In genomic region chr7:122553761-122554160, GRCh38 we compare ENCODE assay signal across 32 cellular contexts.
"Had no signal": no experiment of that assay in that cellular context is flagged by ENCODE, and none has a peak within 500 bp of the region (broad histone marks: within the 10 kb centered on the region; RNA-seq: fewer than 3 reads in every experiment).

No MANE protein-coding gene starts in this region.

- ATAC-seq: activated naive CD4-positive, alpha-beta T cell treated with anti-CD3 and anti-CD28 coated beads, Interleukin-2, amount 50 U/mL, for 72 hours; activated naive CD8-positive, alpha-beta T cell treated with anti-CD3 and anti-CD28 coated beads, Interleukin-2, amount 50 U/mL, for 24 hours; activated T-cell treated with anti-CD3 and anti-CD28 coated beads, Interleukin-2, amount 50 U/mL, for 4 hours; activated T-cell treated with anti-CD3 and anti-CD28 coated beads, Interleukin-2, amount 50 U/mL, for 72 hours; activated T-helper 17 cell treated with anti-CD3 and anti-CD28 coated beads, Interleukin-2, amount 50 U/mL, for 72 hours; body of pancreas had no signal

- H3K4me3 ChIP-seq: adrenal gland, ascending aorta, body of pancreas, breast epithelium, cardiac muscle cell had no signal

- H3K27me3 ChIP-seq: adrenal gland, ascending aorta, body of pancreas, brain microvascular endothelial cell, breast epithelium, cardiac muscle cell had no signal

- DNase-seq: activated effector memory CD4-positive, alpha-beta T cell treated with anti-CD3 and anti-CD28 coated beads, Interleukin-2, amount 50 U/mL, for 16 hours; activated effector memory CD4-positive, alpha-beta T cell treated with Interleukin-2 at 50 U/mL for 16 hours; activated gamma-delta T cell; activated gamma-delta T cell treated with Interleukin-2 at 50 U/mL for 16 hours; activated naive CD4-positive, alpha-beta T cell; activated naive CD4-positive, alpha-beta T cell treated with anti-CD3 and anti-CD28 coated beads for 36 hours; activated naive CD4-positive, alpha-beta T cell treated with anti-CD3 and anti-CD28 coated beads, Interleukin-2, amount 10 ng/mL, durations not matched to agents 7 days and 5 days; activated naive CD4-positive, alpha-beta T cell treated with anti-CD3 and anti-CD28 coated beads, Interleukin-2, amount 50 U/mL, for 16 hours; activated naive CD4-positive, alpha-beta T cell treated with Interleukin-2 at 50 U/mL for 16 hours; activated naive CD8-positive, alpha-beta T cell treated with anti-CD3 and anti-CD28 coated beads for 36 hours; activated naive CD8-positive, alpha-beta T cell treated with anti-CD3 and anti-CD28 coated beads, Interleukin-2, amount 10 ng/mL, durations not matched to agents 7 days and 5 days; activated naive CD8-positive, alpha-beta T cell treated with anti-CD3 and anti-CD28 coated beads, Interleukin-2, amount 50 U/mL, for 24 hours; activated T-cell treated with anti-CD3 and anti-CD28 coated beads, Interleukin-2, amount 50 U/mL, for 1 hour; activated T-cell treated with anti-CD3 and anti-CD28 coated beads, Interleukin-2, amount 50 U/mL, for 24 hours; activated T-cell treated with anti-CD3 and anti-CD28 coated beads, Interleukin-2, amount 50 U/mL, for 4 hours; activated T-cell treated with anti-CD3 and anti-CD28 coated beads, Interleukin-2, amount 50 U/mL, for 48 hours; activated T-cell treated with anti-CD3 and anti-CD28 coated beads, Interleukin-2, amount 50 U/mL, for 72 hours; amniotic stem cell; amygdala; anterior cingulate cortex; aorta; body of pancreas; brain microvascular endothelial cell; caudate nucleus; central memory CD4-positive, alpha-beta T cell; cerebellar nuclear complex had no signal

- H3K27ac ChIP-seq: adrenal gland, ascending aorta, body of pancreas, brain microvascular endothelial cell, breast epithelium, cardiac muscle cell had no signal

- H3K36me3 ChIP-seq: adrenal gland, ascending aorta, brain microvascular endothelial cell, breast epithelium, cardiac muscle cell had no signal
